Comparison of ENCODE assay signal across 1 cellular context in genomic region chr10:120978589-120979252, GRCh38.
TF ChIP-seq lines count a peak whose summit lies in the region.

No MANE protein-coding gene starts in this region.

TF ChIP-seq in HEK293, 187 proteins besides CTCF, POLR2A, EP300 and RAD21 (continued from another document and continues in another):
- TF ChIP-seq BCL6B (tag by site-specific recombination; IDR thresholded peaks at IDR 0.05) (0 out of 2 replicates have a peak, but pooled peaks have one; percentile 11), ZNF157 (tag by site-specific recombination; IDR thresholded peaks at IDR 0.05) (no peak), ZNF76 (tag by site-specific recombination; IDR thresholded peaks at IDR 0.05; ENCODE audit: borderline replicate concordance, low read depth) (no peak), ZNF626 (tag by site-specific recombination; IDR thresholded peaks at IDR 0.05) (no peak), KLF1 (tag by site-specific recombination; IDR thresholded peaks at IDR 0.05) (0 out of 2 replicates have a peak, but pooled peaks have one; percentile 29), RBAK (tag by site-specific recombination; IDR thresholded peaks at IDR 0.05) (no peak), ZNF394 (tag by site-specific recombination; IDR thresholded peaks at IDR 0.05; ENCODE audit: borderline replicate concordance) (peak; percentile 29; the same call in 1 of the 2 replicates), ZNF701 (tag by site-specific recombination; IDR thresholded peaks at IDR 0.05) (no peak), ZNF324 (tag by site-specific recombination; IDR thresholded peaks at IDR 0.05) (0 out of 2 replicates have a peak, but pooled peaks have one; percentile 34), ZNF138 (tag by site-specific recombination; IDR thresholded peaks at IDR 0.05; ENCODE audit: borderline replicate concordance) (no peak), IKZF3 (tag by site-specific recombination; IDR thresholded peaks at IDR 0.05) (peak; percentile 45; the same call in 1 of the 2 replicates), ZSCAN16 (tag by site-specific recombination; IDR thresholded peaks at IDR 0.05) (no peak), ZNF513 (tag by site-specific recombination; IDR thresholded peaks at IDR 0.05) (no peak), ZNF518A (tag by site-specific recombination; conservative IDR thresholded peaks at IDR 0.05; ENCODE audit: low read depth) (peak; percentile 42; the same call in 1 of the 2 replicates), ZFHX2 (tag by site-specific recombination; conservative IDR thresholded peaks at IDR 0.05) (peak; percentile 85), GLI4 (tag by site-specific recombination; IDR thresholded peaks at IDR 0.05) (no peak), KLF9 (tag by site-specific recombination; IDR thresholded peaks at IDR 0.05; ENCODE audit: low read depth) (peak; percentile 31; the same call in 1 of the 2 replicates), TRIM28 (IDR thresholded peaks at IDR 0.05; ENCODE audit: borderline replicate concordance, low read length) (peak; percentile 86), REPIN1 (tag by site-specific recombination; IDR thresholded peaks at IDR 0.05; ENCODE audit: low read depth) (no peak), ZNF366 (tag by site-specific recombination; conservative IDR thresholded peaks at IDR 0.05) (peak; percentile 80), ZNF423 (tag by site-specific recombination; IDR thresholded peaks at IDR 0.05) (0 out of 2 replicates have a peak, but pooled peaks have one; percentile 24), ZNF654 (tag by site-specific recombination; IDR thresholded peaks at IDR 0.05; ENCODE audit: low read depth) (no peak), KLF17 (tag by site-specific recombination; IDR thresholded peaks at IDR 0.05) (peak; percentile 68; the same call in 1 of the 2 replicates), ZNF530 (tag by site-specific recombination; IDR thresholded peaks at IDR 0.05; ENCODE audit: low read depth) (no peak), ZFP41 (tag by site-specific recombination; IDR thresholded peaks at IDR 0.05; ENCODE audit: borderline replicate concordance) (no peak), KLF16 (tag by site-specific recombination; IDR thresholded peaks at IDR 0.05) (peak; percentile 74), SALL2 (tag by site-specific recombination; IDR thresholded peaks at IDR 0.05; ENCODE audit: borderline replicate concordance) (no peak), ZNF629 (tag by site-specific recombination; IDR thresholded peaks at IDR 0.05) (peak; percentile 75), ZNF521 (tag by site-specific recombination; IDR thresholded peaks at IDR 0.05) (no peak), PRDM10 (tag by site-specific recombination; IDR thresholded peaks at IDR 0.05) (peak; percentile 71), PATZ1 (tag by site-specific recombination; IDR thresholded peaks at IDR 0.05) (peak; percentile 65; the same call in 1 of the 2 replicates), ZNF239 (tag by site-specific recombination; IDR thresholded peaks at IDR 0.05) (no peak), ZNF488 (tag by site-specific recombination; IDR thresholded peaks at IDR 0.05) (peak; percentile 65; the same call in 1 of the 2 replicates), FEZF1 (tag by site-specific recombination; IDR thresholded peaks at IDR 0.05) (peak; percentile 93), ZNF768 (tag by site-specific recombination; IDR thresholded peaks at IDR 0.05) (no peak), WT1 (tag by site-specific recombination; IDR thresholded peaks at IDR 0.05) (peak; percentile 72), GLIS1 (tag by site-specific recombination; IDR thresholded peaks at IDR 0.05) (peak; percentile 92), SP3 (tag by site-specific recombination; IDR thresholded peaks at IDR 0.05) (no peak), ZNF175 (tag by site-specific recombination; IDR thresholded peaks at IDR 0.05) (no peak), KLF7 (tag by site-specific recombination; IDR thresholded peaks at IDR 0.05; ENCODE audit: borderline replicate concordance) (peak; percentile 45; the same call in 1 of the 2 replicates), ZNF677 (tag by site-specific recombination; IDR thresholded peaks at IDR 0.05) (no peak), ZNF398 (tag by site-specific recombination; IDR thresholded peaks at IDR 0.05) (peak; percentile 70), ZNF639 (tag by site-specific recombination; IDR thresholded peaks at IDR 0.05) (peak; percentile 68), ZNF792 (tag by site-specific recombination; IDR thresholded peaks at IDR 0.05) (no peak), ZNF747 (tag by site-specific recombination; IDR thresholded peaks at IDR 0.05) (no peak), ZNF174 (tag by site-specific recombination; IDR thresholded peaks at IDR 0.05) (no peak)
